ENCODE assay signal across 1 cellular context in the genomic region with DNA sequence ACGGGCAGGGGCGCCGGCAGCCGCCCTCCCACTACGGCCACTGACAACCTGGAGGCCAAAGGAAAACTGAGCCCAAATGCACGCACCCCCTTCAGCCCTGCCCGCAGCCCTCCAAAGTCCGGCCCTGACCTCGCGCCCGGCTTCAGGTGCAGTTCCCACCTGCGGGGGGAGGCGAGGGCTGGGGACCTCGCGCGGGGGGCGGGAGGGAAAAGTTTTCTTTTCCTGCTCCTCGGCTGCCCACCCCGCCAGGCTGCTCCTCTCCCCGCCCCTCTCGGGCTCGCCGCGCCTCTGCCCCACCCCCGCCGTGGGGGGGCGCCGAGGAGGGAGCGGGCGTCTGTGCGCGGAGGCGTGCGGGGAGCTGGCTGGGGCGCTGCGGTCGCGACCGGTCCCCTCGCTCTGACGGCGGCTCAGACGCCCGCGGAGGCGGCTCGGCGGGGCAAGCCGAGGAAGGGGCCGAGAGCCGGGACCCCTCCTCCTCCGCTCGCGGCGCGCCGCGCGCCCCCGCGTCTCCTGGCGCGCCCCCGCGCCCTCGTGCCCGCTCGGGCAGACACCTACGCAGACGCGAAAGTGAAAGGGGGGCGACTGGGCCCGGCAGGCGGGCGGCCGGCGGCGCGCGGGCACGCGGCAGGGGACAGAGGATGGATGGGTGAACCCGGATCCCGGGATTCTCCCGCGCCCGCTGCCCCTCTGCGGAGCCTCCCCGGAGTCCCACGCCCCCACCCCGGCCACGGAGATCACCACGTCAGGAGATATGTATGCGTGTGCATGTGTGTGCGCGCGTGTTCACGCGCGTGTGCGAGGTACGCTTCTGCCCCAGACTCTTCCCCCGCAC.
TF ChIP-seq lines count a peak whose summit lies in the region.

No MANE protein-coding gene starts in this region.

TF ChIP-seq in HepG2, 621 proteins besides CTCF, POLR2A, EP300 and RAD21 (continued from another document):
- TF ChIP-seq PATZ1 (CRISPR knock-in tag; IDR thresholded peaks at IDR 0.05) (peak; percentile 44; the same call in 1 of the 2 replicates), TBP (CRISPR knock-in tag; IDR thresholded peaks at IDR 0.05) (no peak), SP2 (CRISPR knock-in tag; IDR thresholded peaks at IDR 0.05) (no peak), HNRNPK (IDR thresholded peaks at IDR 0.05; ENCODE audit: low read depth, low read length, poor library complexity, severe bottlenecking) (peak; percentile 16), ESRRA (CRISPR knock-in tag; IDR thresholded peaks at IDR 0.05; ENCODE audit: low read depth) (no peak), RELA (CRISPR knock-in tag; IDR thresholded peaks at IDR 0.05) (no peak), ZNF788 (CRISPR knock-in tag; IDR thresholded peaks at IDR 0.05; ENCODE audit: borderline replicate concordance) (no peak), ZNF34 (CRISPR knock-in tag; IDR thresholded peaks at IDR 0.05; ENCODE audit: borderline replicate concordance) (no peak), LBX2 (CRISPR knock-in tag; IDR thresholded peaks at IDR 0.05; ENCODE audit: borderline replicate concordance) (no peak), ZSCAN22 (CRISPR knock-in tag; IDR thresholded peaks at IDR 0.05) (no peak), SIN3A (IDR thresholded peaks at IDR 0.05; ENCODE audit: borderline replicate concordance, low read depth, low read length) (no peak)
- TF ChIP-seq, protein P1, sequence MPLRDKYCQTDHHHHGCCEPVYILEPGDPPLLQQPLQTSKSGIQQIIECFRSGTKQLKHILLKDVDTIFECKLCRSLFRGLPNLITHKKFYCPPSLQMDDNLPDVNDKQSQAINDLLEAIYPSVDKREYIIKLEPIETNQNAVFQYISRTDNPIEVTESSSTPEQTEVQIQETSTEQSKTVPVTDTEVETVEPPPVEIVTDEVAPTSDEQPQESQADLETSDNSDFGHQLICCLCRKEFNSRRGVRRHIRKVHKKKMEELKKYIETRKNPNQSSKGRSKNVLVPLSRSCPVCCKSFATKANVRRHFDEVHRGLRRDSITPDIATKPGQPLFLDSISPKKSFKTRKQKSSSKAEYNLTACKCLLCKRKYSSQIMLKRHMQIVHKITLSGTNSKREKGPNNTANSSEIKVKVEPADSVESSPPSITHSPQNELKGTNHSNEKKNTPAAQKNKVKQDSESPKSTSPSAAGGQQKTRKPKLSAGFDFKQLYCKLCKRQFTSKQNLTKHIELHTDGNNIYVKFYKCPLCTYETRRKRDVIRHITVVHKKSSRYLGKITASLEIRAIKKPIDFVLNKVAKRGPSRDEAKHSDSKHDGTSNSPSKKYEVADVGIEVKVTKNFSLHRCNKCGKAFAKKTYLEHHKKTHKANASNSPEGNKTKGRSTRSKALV (CRISPR knock-in tag; IDR thresholded peaks at IDR 0.05) = peak; percentile 1; the same call in 1 of the 2 replicates
- TF ChIP-seq, protein P2, sequence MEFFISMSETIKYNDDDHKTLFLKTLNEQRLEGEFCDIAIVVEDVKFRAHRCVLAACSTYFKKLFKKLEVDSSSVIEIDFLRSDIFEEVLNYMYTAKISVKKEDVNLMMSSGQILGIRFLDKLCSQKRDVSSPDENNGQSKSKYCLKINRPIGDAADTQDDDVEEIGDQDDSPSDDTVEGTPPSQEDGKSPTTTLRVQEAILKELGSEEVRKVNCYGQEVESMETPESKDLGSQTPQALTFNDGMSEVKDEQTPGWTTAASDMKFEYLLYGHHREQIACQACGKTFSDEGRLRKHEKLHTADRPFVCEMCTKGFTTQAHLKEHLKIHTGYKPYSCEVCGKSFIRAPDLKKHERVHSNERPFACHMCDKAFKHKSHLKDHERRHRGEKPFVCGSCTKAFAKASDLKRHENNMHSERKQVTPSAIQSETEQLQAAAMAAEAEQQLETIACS (CRISPR knock-in tag; IDR thresholded peaks at IDR 0.05) = peak; percentile 85
